1 cellular context compared by ENCODE assay signal in genomic region chr10:43407576-43408330, GRCh38.
TF ChIP-seq lines count a peak whose summit lies in the region.

No MANE protein-coding gene starts in this region.

TF ChIP-seq in SK-N-SH treated with all-trans-retinoic acid at 6 μM for 48 hours, 23 proteins besides CTCF, POLR2A, EP300 and RAD21 (continued from another document):
- no peak for TF ChIP-seq POU6F1 (CRISPR knock-in tag; IDR thresholded peaks at IDR 0.05; ENCODE audit: borderline replicate concordance, low read depth)
- no peak for TF ChIP-seq ZNF8 (CRISPR knock-in tag; IDR thresholded peaks at IDR 0.05)
- no peak for TF ChIP-seq ZFP3 (CRISPR knock-in tag; IDR thresholded peaks at IDR 0.05)
- TF ChIP-seq SNAI2 (CRISPR knock-in tag; IDR thresholded peaks at IDR 0.05) = no peak
- TF ChIP-seq PATZ1 (CRISPR knock-in tag; IDR thresholded peaks at IDR 0.05; ENCODE audit: borderline replicate concordance) = no peak
- TF ChIP-seq ZFP30 (CRISPR knock-in tag; IDR thresholded peaks at IDR 0.05) = no peak
TF ChIP-seq in SK-N-SH treated with all-trans-retinoic acid at 6 μM for 48 hours: peak in this region for 0.
